ENCODE assay signal across 8 cellular contexts in genomic region chr3:194255252-194256039, GRCh38.
DNase-seq lines count a peak whose midpoint lies in the region; ATAC-seq lines count a peak whose summit lies in the region.

No MANE protein-coding gene starts in this region.

- DNase-seq in COLO829 (ENCODE audit: low spot score) = peak; percentile 97
- peak in 1 of 3 experiments; percentile 10 for DNase-seq in effector memory CD8-positive, alpha-beta T cell
- peak; percentile 94 for DNase-seq in posterior vena cava (ENCODE audit: low spot score)
- DNase-seq in DMS79 (lab: John Stamatoyannopoulos, UW) = no peak
- no peak for DNase-seq in RPMI8226

- H3K4me3 Mint-ChIP-seq in effector memory CD8-positive, alpha-beta T cell = peak overlapping the region; percentile 72

- intact Hi-C loops in posterior vena cava (cut with DNase I) = no loop called here

- H3K27me3 Mint-ChIP-seq in effector memory CD8-positive, alpha-beta T cell = peaks cover 0 to 8% of the 10 kb centered on the region in 2 donors

- peak; percentile 66 for ATAC-seq in HG03159 (IDR thresholded peaks at IDR 0.05; ENCODE audit: unreplicated experiment)
- peak; percentile 77 to 81 for ATAC-seq in activated CD4-positive, CD25-positive, alpha-beta regulatory T cell treated with anti-CD3 and anti-CD28 coated beads, Interleukin-2, amount 50 U/mL, for 24 hours
- peak; percentile 72 for ATAC-seq in effector memory CD8-positive, alpha-beta T cell (replicated peaks)
- no peak for ATAC-seq in HG03135 (IDR thresholded peaks at IDR 0.05; ENCODE audit: unreplicated experiment)

- peak overlapping the region; percentile 81 to 86 for H3K27ac Mint-ChIP-seq in effector memory CD8-positive, alpha-beta T cell

- H3K4me1 Mint-ChIP-seq in effector memory CD8-positive, alpha-beta T cell (ENCODE audit: low read depth in 2 of 2) = peaks cover 4 to 12% of the 10 kb centered on the region in 2 donors

- H3K9me3 Mint-ChIP-seq in effector memory CD8-positive, alpha-beta T cell = no peaks in the 10 kb centered on the region

- H3K36me3 Mint-ChIP-seq in effector memory CD8-positive, alpha-beta T cell (ENCODE audit: insufficient read depth) = no peaks in the 10 kb centered on the region

Comparison
In these comparisons a context has a peak if more than half of its experiments do, and no peak if none do; other contexts are left out.
1. DNase-seq: peak in COLO829 (single experiment) and posterior vena cava (single experiment); none in DMS79 (single experiment) and RPMI8226 (single experiment).